19 cellular contexts compared by ENCODE assay signal in genomic region chr4:16875487-16875886, GRCh38. TPM values are rescaled to one million over a fixed set of nuclear protein-coding genes. Genes with fewer than 3 reads are reported as not detected.
DNase-seq lines count a peak whose midpoint lies in the region; ATAC-seq and TF ChIP-seq lines count a peak whose summit lies in the region.
"Had no signal": no experiment of that assay in that cellular context is flagged by ENCODE, and none has a peak within 500 bp of the region (broad histone marks: within the 10 kb centered on the region; RNA-seq: fewer than 3 reads in every experiment).

No MANE protein-coding gene starts in this region.

- H3K9me2 ChIP-seq in PC-9 (ENCODE audit: insufficient read depth): no peaks in the 10 kb centered on the region

- no peaks in the 10 kb centered on the region for H4K20me1 ChIP-seq in PC-9 (ENCODE audit: insufficient read depth)

- no peak overlapping the region for H3K4me2 ChIP-seq in PC-9

- H3K27ac ChIP-seq in left lung (no peak overlapping the region), prostate gland (no peak overlapping the region), PC-9 (no peak overlapping the region)
- H3K27ac ChIP-seq: uterus had no signal

- TF ChIP-seq CTCF in chondrocyte (IDR thresholded peaks at IDR 0.05) (no peak), left lung (IDR thresholded peaks at IDR 0.05) (no peak), prostate gland (IDR thresholded peaks at IDR 0.05) (no peak), PC-9 (conservative IDR thresholded peaks at IDR 0.05) (no peak)

- CTCF ChIA-PET in PC-9 (lab: Charles Lee): no interaction called here

- H3K36me3 Mint-ChIP-seq in chondrocyte (ENCODE audit: low read depth): no peaks in the 10 kb centered on the region
- H3K36me3 Mint-ChIP-seq in activated T-cell treated with anti-CD3 and anti-CD28 coated beads, Interleukin-2, amount 50 U/mL, for 4 hours (ENCODE audit: insufficient read depth): no peaks in the 10 kb centered on the region
- H3K36me3 Mint-ChIP-seq: activated naive CD8-positive, alpha-beta T cell treated with anti-CD3 and anti-CD28 coated beads, Interleukin-2, amount 10 ng/mL, durations not matched to agents 7 days and 5 days; memory B cell had no signal

- no peaks in the 10 kb centered on the region for H3K9me3 Mint-ChIP-seq in chondrocyte (ENCODE audit: low read depth)
- no peaks in the 10 kb centered on the region for H3K9me3 Mint-ChIP-seq in activated T-cell treated with anti-CD3 and anti-CD28 coated beads, Interleukin-2, amount 50 U/mL, for 4 hours

- H3K4me3 Mint-ChIP-seq in chondrocyte (ENCODE audit: unreplicated experiment): no peak overlapping the region
- H3K4me3 Mint-ChIP-seq in activated T-cell treated with anti-CD3 and anti-CD28 coated beads, Interleukin-2, amount 50 U/mL, for 4 hours: no peak overlapping the region
- H3K4me3 Mint-ChIP-seq: activated naive CD8-positive, alpha-beta T cell treated with anti-CD3 and anti-CD28 coated beads, Interleukin-2, amount 10 ng/mL, durations not matched to agents 7 days and 5 days; memory B cell had no signal

- no peak overlapping the region for H3K4me3 ChIP-seq in MG63
- no peak overlapping the region for H3K4me3 ChIP-seq in left lung
- no peak overlapping the region for H3K4me3 ChIP-seq in prostate gland
- H3K4me3 ChIP-seq in PC-9: no peak overlapping the region
- H3K4me3 ChIP-seq: skin epidermis, uterus had no signal

- H3K4me1 Mint-ChIP-seq in chondrocyte (ENCODE audit: low read depth): peaks cover 12% of the 10 kb centered on the region
- H3K4me1 Mint-ChIP-seq in activated T-cell treated with anti-CD3 and anti-CD28 coated beads, Interleukin-2, amount 50 U/mL, for 4 hours (ENCODE audit: low read depth): no peaks in the 10 kb centered on the region
- H3K4me1 Mint-ChIP-seq: activated naive CD8-positive, alpha-beta T cell treated with anti-CD3 and anti-CD28 coated beads, Interleukin-2, amount 10 ng/mL, durations not matched to agents 7 days and 5 days; memory B cell had no signal

- DNase-seq in AG08396 (ENCODE audit: low spot score) (peak; percentile 62), MG63 (peak; percentile 18), chondrocyte (ENCODE audit: low spot score) (no peak), left lung (no peak), prostate gland (ENCODE audit: low spot score) (no peak), PC-9 (no peak), DMS53 treated with DMSO at 0.1 percent for 48 hours (lab: John Stamatoyannopoulos, UW; ENCODE audit: unreplicated experiment) (no peak)
- DNase-seq in activated T-cell treated with anti-CD3 and anti-CD28 coated beads, Interleukin-2, amount 50 U/mL, for 4 hours: no peak
- DNase-seq: activated CD4-positive, CD25-positive, alpha-beta regulatory T cell; activated CD8-positive, alpha-beta memory T cell treated with anti-CD3 and anti-CD28 coated beads, Interleukin-2, amount 50 U/mL, for 48 hours; activated naive CD8-positive, alpha-beta T cell treated with anti-CD3 and anti-CD28 coated beads, Interleukin-2, amount 10 ng/mL, durations not matched to agents 7 days and 5 days; AML-193; erythroblast; stimulated activated naive CD4-positive, alpha-beta T cell treated with Interleukin-2 at 50 U/mL for 16 hours; uterus had no signal

- H3K79me2 ChIP-seq in PC-9 (ENCODE audit: low read depth): no peaks in the 10 kb centered on the region

- H3K4me1 ChIP-seq in left lung (no peaks in the 10 kb centered on the region), prostate gland (replicated peaks) (no peaks in the 10 kb centered on the region), PC-9 (replicated peaks; ENCODE audit: insufficient read depth) (no peaks in the 10 kb centered on the region)
- H3K4me1 ChIP-seq: uterus had no signal

- WGBS in prostate gland: 75% methylated on average over 5 of the region's 5 CpGs

- H3F3A ChIP-seq in PC-9 (ENCODE audit: insufficient read depth, low read depth): no peaks in the 10 kb centered on the region

- intact Hi-C loops in left lung (cut with DNase I) (no loop called here), prostate gland (cut with DNase I) (no loop called here), PC-9 (cut with micrococcal nuclease; ENCODE audit: unreplicated experiment) (no loop called here)

- TF ChIP-seq POLR2A in prostate gland (IDR thresholded peaks at IDR 0.05): no peak

- H3K9me3 ChIP-seq in MG63: no peaks in the 10 kb centered on the region
- no peaks in the 10 kb centered on the region for H3K9me3 ChIP-seq in left lung
- no peaks in the 10 kb centered on the region for H3K9me3 ChIP-seq in prostate gland
- H3K9me3 ChIP-seq in PC-9 (ENCODE audit: insufficient read depth, low read depth): no peaks in the 10 kb centered on the region
- H3K9me3 ChIP-seq: uterus had no signal

- no peak overlapping the region for H2AFZ ChIP-seq in PC-9

- no peaks in the 10 kb centered on the region for H3K27me3 Mint-ChIP-seq in chondrocyte (ENCODE audit: low read depth)
- H3K27me3 Mint-ChIP-seq in activated T-cell treated with anti-CD3 and anti-CD28 coated beads, Interleukin-2, amount 50 U/mL, for 4 hours (ENCODE audit: low read depth): no peaks in the 10 kb centered on the region
- H3K27me3 Mint-ChIP-seq: memory B cell had no signal

- H3K27me3 ChIP-seq in MG63 (no peaks in the 10 kb centered on the region), left lung (no peaks in the 10 kb centered on the region), prostate gland (replicated peaks; ENCODE audit: insufficient read depth) (no peaks in the 10 kb centered on the region), PC-9 (ENCODE audit: insufficient read depth, low read depth) (no peaks in the 10 kb centered on the region)
- H3K27me3 ChIP-seq: uterus had no signal

- no TSS peak for BruUV-seq in PC-9 (replicated peaks; lab: Mats Ljungman, UMichigan)

- H3K36me3 ChIP-seq in MG63 (peaks cover 10% of the 10 kb centered on the region), left lung (no peaks in the 10 kb centered on the region), prostate gland (no peaks in the 10 kb centered on the region), PC-9 (ENCODE audit: low read depth) (no peaks in the 10 kb centered on the region)
- H3K36me3 ChIP-seq: uterus had no signal

- H3K27ac Mint-ChIP-seq in chondrocyte (ENCODE audit: unreplicated experiment): peak overlapping the region; percentile 83
- H3K27ac Mint-ChIP-seq: activated naive CD8-positive, alpha-beta T cell treated with anti-CD3 and anti-CD28 coated beads, Interleukin-2, amount 10 ng/mL, durations not matched to agents 7 days and 5 days; memory B cell had no signal

- POLR2A ChIA-PET in PC-9 (lab: Charles Lee; ENCODE audit: unreplicated experiment): no interaction called here

- peak; percentile 51 for ATAC-seq in left lung
- ATAC-seq in activated T-cell treated with anti-CD3 and anti-CD28 coated beads, Interleukin-2, amount 50 U/mL, for 4 hours: no peak

RNA-seq across cellular contexts. Expression of gene LDB2, which starts 23.0 kb away (rescaled TPM):
- total RNA-seq in MG63 (2014; rRNA removed; shearing (Covaris generic); ENCODE audit: low replicate concordance): 8.1 and 18.7 TPM in 2 replicates
- 1.5 to 6.3 TPM (median 2.0 TPM) in 3 replicates for total RNA-seq in chondrocyte
- 10 to 100 TPM; 37.7 to 74.0 TPM for total RNA-seq in left lung
- total RNA-seq in activated T-cell treated with anti-CD3 and anti-CD28 coated beads, Interleukin-2, amount 50 U/mL, for 4 hours: under 1 TPM in 1 of 3 donors, not detected in 2; 0.11 TPM
- total RNA-seq in prostate gland: 10 to 100 TPM in 1 of 2 donors, 1 to 10 TPM in 1; 6.0 to 37.7 TPM
- not detected in 2 replicates for total RNA-seq in PC-9 (2021)
- total RNA-seq: activated naive CD8-positive, alpha-beta T cell treated with anti-CD3 and anti-CD28 coated beads, Interleukin-2, amount 10 ng/mL, durations not matched to agents 7 days and 5 days; LHCN-M2; NCI-H460 had no signal

Comparison
In these comparisons a context has a peak if more than half of its experiments do, and no peak if none do; other contexts are left out.
1. DNase-seq: peak in AG08396 (single experiment) and MG63 (single experiment); none in chondrocyte (single experiment), left lung (0 of 2), activated T-cell treated with anti-CD3 and anti-CD28 coated beads, Interleukin-2, amount 50 U/mL, for 4 hours (single experiment), prostate gland (single experiment), PC-9 (0 of 2) and DMS53 treated with DMSO at 0.1 percent for 48 hours (single experiment).